29 cellular contexts compared by ENCODE assay signal in the genomic region with DNA sequence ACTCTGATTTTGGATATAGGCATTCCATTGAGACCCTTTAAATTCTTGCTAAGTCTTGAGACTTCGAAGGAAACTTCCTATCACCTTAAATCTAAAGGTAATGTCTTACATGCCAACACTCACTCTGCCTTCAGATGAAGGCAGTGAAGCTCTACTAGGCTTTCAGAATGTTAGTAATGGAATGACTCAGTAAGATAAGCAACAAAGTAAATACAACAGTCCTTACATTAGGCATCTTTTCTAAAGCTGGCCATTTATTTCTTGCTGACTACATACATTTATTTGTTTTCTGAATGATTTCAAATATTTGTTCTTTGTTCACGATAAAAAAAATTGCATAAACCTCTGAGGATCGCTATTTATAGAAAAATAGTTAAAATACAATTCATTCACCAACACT. TPM values are rescaled to one million over a fixed set of nuclear protein-coding genes. Genes with fewer than 3 reads are reported as not detected.
DNase-seq lines count a peak whose midpoint lies in the region; ATAC-seq and TF ChIP-seq lines count a peak whose summit lies in the region.
"Had no signal": no experiment of that assay in that cellular context is flagged by ENCODE, and none has a peak within 500 bp of the region (broad histone marks: within the 10 kb centered on the region; RNA-seq: fewer than 3 reads in every experiment).

No MANE protein-coding gene starts in this region.

- peak overlapping the region; percentile 23 for H3K4me3 Mint-ChIP-seq in Caco-2 (ENCODE audit: unreplicated experiment)
- H3K4me3 Mint-ChIP-seq in naive thymus-derived CD4-positive, alpha-beta T cell: no peak overlapping the region
- H3K4me3 Mint-ChIP-seq: HFFc6, nephron progenitor cell had no signal

- POLR2A ChIA-PET in Caco-2 (lab: Charles Lee): no interaction called here
- POLR2A ChIA-PET in naive thymus-derived CD4-positive, alpha-beta T cell (lab: Charles Lee): no interaction called here

- no TSS peak for BruUV-seq in Caco-2 (replicated peaks; lab: Mats Ljungman, UMichigan)

- H3K9me3 Mint-ChIP-seq in Caco-2 (ENCODE audit: unreplicated experiment): peaks cover 36% of the 10 kb centered on the region
- H3K9me3 Mint-ChIP-seq in naive thymus-derived CD4-positive, alpha-beta T cell: no peaks in the 10 kb centered on the region
- H3K9me3 Mint-ChIP-seq: nephron progenitor cell had no signal

- peaks cover 49% of the 10 kb centered on the region for H3K4me1 Mint-ChIP-seq in Caco-2 (ENCODE audit: low read depth, unreplicated experiment)
- H3K4me1 Mint-ChIP-seq in naive thymus-derived CD4-positive, alpha-beta T cell: no peaks in the 10 kb centered on the region
- H3K4me1 Mint-ChIP-seq: nephron progenitor cell had no signal

- no peaks in the 10 kb centered on the region for H3K27me3 ChIP-seq in Caco-2 (replicated peaks; ENCODE audit: control insufficient read depth, insufficient read depth, low read length)
- no peaks in the 10 kb centered on the region for H3K27me3 ChIP-seq in naive thymus-derived CD4-positive, alpha-beta T cell (ENCODE audit: control insufficient read depth in 2 of 2, insufficient read depth in 2 of 2, low read length in 2 of 2)
- H3K27me3 ChIP-seq: adrenal gland, breast epithelium, MG63 had no signal

- TF ChIP-seq CTCF in Caco-2 (IDR thresholded peaks at IDR 0.05; ENCODE audit: insufficient read depth in 1 of 2, low read depth in 1 of 2, low read length in 1 of 2, severe bottlenecking in 1 of 2, unreplicated experiment in 1 of 2) (no peak), fibroblast of the aortic adventitia (IDR thresholded peaks at IDR 0.05; ENCODE audit: insufficient read depth, low read length) (no peak)

- in situ Hi-C loops in G401 (cut with HindIII; ENCODE audit: low sequenced_read_pairs): no loop called here

- no peaks in the 10 kb centered on the region; the same call in 1 of the 2 replicates for H3K9me3 ChIP-seq in Caco-2
- H3K9me3 ChIP-seq in naive thymus-derived CD4-positive, alpha-beta T cell (ENCODE audit: control insufficient read depth in 2 of 3, low read length in 3 of 3): no peaks in the 10 kb centered on the region
- H3K9me3 ChIP-seq: adrenal gland, BE2C, breast epithelium, MG63, SK-N-SH had no signal

- H3K36me3 Mint-ChIP-seq in Caco-2 (ENCODE audit: insufficient read depth, unreplicated experiment): no peaks in the 10 kb centered on the region
- no peaks in the 10 kb centered on the region for H3K36me3 Mint-ChIP-seq in naive thymus-derived CD4-positive, alpha-beta T cell

- peak; percentile 57 for ATAC-seq in GM21360 (IDR thresholded peaks at IDR 0.05; ENCODE audit: unreplicated experiment)
- no peak for ATAC-seq in naive thymus-derived CD4-positive, alpha-beta T cell
- ATAC-seq in HG02763 (IDR thresholded peaks at IDR 0.05; ENCODE audit: unreplicated experiment): no peak
- ATAC-seq: left ventricle myocardium superior, sciatic nerve had no signal

- H3K4me1 ChIP-seq in Caco-2: peaks cover 40% of the 10 kb centered on the region
- H3K4me1 ChIP-seq in naive thymus-derived CD4-positive, alpha-beta T cell (ENCODE audit: control insufficient read depth in 2 of 2, insufficient read depth in 2 of 2, low read length in 2 of 2): no peaks in the 10 kb centered on the region
- H3K4me1 ChIP-seq: BE2C, breast epithelium, parathyroid adenoma had no signal

- H3K27ac Mint-ChIP-seq in Caco-2 (ENCODE audit: unreplicated experiment): peak overlapping the region; percentile 64
- H3K27ac Mint-ChIP-seq in naive thymus-derived CD4-positive, alpha-beta T cell: no peak overlapping the region
- H3K27ac Mint-ChIP-seq: HFFc6, nephron progenitor cell had no signal

- intact Hi-C loops in Caco-2 (cut with micrococcal nuclease; ENCODE audit: unreplicated experiment): loop anchor here (1.0 kb wide), 1 partner anchor 12 kb away; no protein-coding TSS in a partner anchor
- intact Hi-C loops in naive thymus-derived CD4-positive, alpha-beta T cell (cut with micrococcal nuclease): no loop called here

- DNase-seq in Caco-2 (no peak), NCI-H226 (peak; percentile 28), fibroblast of the aortic adventitia (ENCODE audit: low read depth) (peak; percentile 15), NCI-H510A (lab: John Stamatoyannopoulos, UW) (no peak), G401 (ENCODE audit: low spot score) (no peak)
- no peak for DNase-seq in naive thymus-derived CD4-positive, alpha-beta T cell
- DNase-seq: activated CD4-positive, alpha-beta T cell treated with anti-CD3 and anti-CD28 coated beads, Interleukin-2, amount 50 U/mL, for 4 hours; activated gamma-delta T cell treated with Interleukin-2 at 50 U/mL for 16 hours; adrenal gland; BE2C; COR-L47; HFFc6; left ventricle myocardium superior; MG63; NCI-H1436 treated with DMSO at 0.1 percent for 48 hours; NCI-H524; nephron progenitor cell; SK-N-SH; stimulated activated CD4-positive, alpha-beta T cell treated with anti-CD3 and anti-CD28 coated beads, Interleukin-15, amount 100 ng/mL, for 24 hours; stimulated activated CD8-positive, alpha-beta memory T cell treated with anti-CD3 and anti-CD28 coated beads, Interleukin-4, amount 100 ng/mL, for 48 hours had no signal

- no peak overlapping the region for H3K27ac ChIP-seq in naive thymus-derived CD4-positive, alpha-beta T cell (ENCODE audit: low read depth, low read length)
- H3K27ac ChIP-seq: adrenal gland, breast epithelium, parathyroid adenoma had no signal

- no peaks in the 10 kb centered on the region for H3K27me3 Mint-ChIP-seq in Caco-2 (ENCODE audit: insufficient read depth, unreplicated experiment)
- peaks cover 0 to 50% (median 37%) of the 10 kb centered on the region in 5 donors for H3K27me3 Mint-ChIP-seq in naive thymus-derived CD4-positive, alpha-beta T cell

- CTCF ChIA-PET in Caco-2 (lab: Charles Lee): interaction anchor here (0.6 kb wide), 1 partner anchor 12 kb away, joined by 3 read pairs; no protein-coding TSS in a partner anchor
- CTCF ChIA-PET in naive thymus-derived CD4-positive, alpha-beta T cell (lab: Charles Lee): no interaction called here

- H3K36me3 ChIP-seq in Caco-2 (ENCODE audit: control insufficient read depth, insufficient read depth, low read length): no peaks in the 10 kb centered on the region
- H3K36me3 ChIP-seq in naive thymus-derived CD4-positive, alpha-beta T cell (ENCODE audit: control insufficient read depth in 2 of 3, insufficient read depth in 3 of 3, low read length in 3 of 3): no peaks in the 10 kb centered on the region
- H3K36me3 ChIP-seq: adrenal gland, BE2C, breast epithelium, MG63 had no signal

- H3K4me3 ChIP-seq in Caco-2 (ENCODE audit: low read depth, low read length): no peak overlapping the region
- H3K4me3 ChIP-seq in fibroblast of the aortic adventitia (ENCODE audit: low read depth, low read length): no peak overlapping the region
- H3K4me3 ChIP-seq in naive thymus-derived CD4-positive, alpha-beta T cell (ENCODE audit: low read length): no peak overlapping the region
- H3K4me3 ChIP-seq: adrenal gland, breast epithelium, MG63 had no signal

RNA-seq across cellular contexts. Expression of gene ASIC5, which starts 43.5 kb away (rescaled TPM):
- total RNA-seq in Caco-2 (2022) (not detected in 2 replicates), fibroblast of the aortic adventitia (ENCODE audit: low replicate concordance) (not detected in 2 replicates)
- not detected for total RNA-seq in naive thymus-derived CD4-positive, alpha-beta T cell
- polyA plus RNA-seq in naive thymus-derived CD4-positive, alpha-beta T cell: not detected
- not detected in 2 replicates for total RNA-seq in G401 (2014; rRNA removed; shearing (Covaris generic))
- total RNA-seq: adrenal gland, breast epithelium, Daoy, HFFc6, left ventricle myocardium superior, mononuclear cell, RPMI7951, sciatic nerve, ureter had no signal
- polyA plus RNA-seq: adrenal gland, SK-N-SH had no signal

Comparison
In these comparisons a context has a peak if more than half of its experiments do, and no peak if none do; other contexts are left out.
1. DNase-seq: peak in NCI-H226 (single experiment) and fibroblast of the aortic adventitia (single experiment); none in Caco-2 (0 of 2), naive thymus-derived CD4-positive, alpha-beta T cell (0 of 9), NCI-H510A (single experiment) and G401 (single experiment).